In the genomic region with DNA sequence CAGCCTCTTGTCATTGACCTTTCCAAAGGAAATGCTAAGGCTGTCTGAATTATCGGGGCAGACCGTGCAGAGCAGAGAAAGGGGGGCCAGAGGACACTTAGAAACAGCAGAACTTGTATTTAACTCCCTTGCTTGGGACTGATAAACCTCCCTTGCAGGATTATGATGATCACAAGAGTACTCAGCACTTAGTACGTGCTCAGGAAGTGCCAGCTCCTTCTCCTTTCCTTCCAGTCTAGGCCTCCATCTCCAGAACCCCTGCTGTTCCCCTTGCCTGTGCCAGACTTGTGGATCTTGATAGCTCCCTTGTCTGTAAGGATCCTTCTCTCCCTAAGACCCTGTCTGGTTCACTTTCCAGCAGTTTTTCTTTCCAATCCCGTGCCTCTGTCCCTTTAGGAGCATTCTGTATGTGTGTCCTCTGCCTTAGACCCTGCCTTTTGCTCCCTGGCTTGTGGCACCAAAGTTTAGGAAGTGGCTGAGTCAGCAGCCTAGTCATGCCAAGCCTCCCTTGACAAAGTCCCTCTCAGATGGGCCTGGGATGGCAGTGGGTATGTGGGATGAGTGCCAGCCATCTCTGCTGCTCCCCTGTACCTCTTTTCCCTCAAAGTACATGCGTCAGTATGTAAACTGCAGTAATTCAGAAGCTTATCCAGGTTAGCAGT, we compare ENCODE assay signal across 8 cellular contexts. TPM values are rescaled to one million over a fixed set of nuclear protein-coding genes. Genes with fewer than 3 reads are reported as not detected.
A peak's percentile ranks its signal among the peaks of the same experiment; 100 is the strongest.
DNase-seq lines count a peak whose midpoint lies in the region; ATAC-seq and TF ChIP-seq lines count a peak whose summit lies in the region.

No MANE protein-coding gene starts in this region.

- H3K27me3 ChIP-seq in Panc1 (ENCODE audit: control insufficient read depth, insufficient read depth, low read length), result no peaks in the 10 kb centered on the region
- H3K27me3 ChIP-seq in effector memory CD4-positive, alpha-beta T cell (replicated peaks; ENCODE audit: control insufficient read depth, insufficient read depth, low read length, poor library complexity, severe bottlenecking), result no peaks in the 10 kb centered on the region
- H3K27me3 ChIP-seq in muscle layer of duodenum (ENCODE audit: low read depth, low read length), result no peaks in the 10 kb centered on the region

- H3K36me3 ChIP-seq in Panc1 (ENCODE audit: control insufficient read depth, insufficient read depth, low read length), result no peaks in the 10 kb centered on the region; the same call in 1 of the 2 replicates
- no peaks in the 10 kb centered on the region for H3K36me3 ChIP-seq in effector memory CD4-positive, alpha-beta T cell (ENCODE audit: control insufficient read depth, insufficient read depth, low read length)
- no peaks in the 10 kb centered on the region for H3K36me3 ChIP-seq in muscle layer of duodenum (ENCODE audit: control insufficient read depth in 1 of 2, insufficient read depth in 2 of 2, low read length in 2 of 2)

- peak overlapping the region; percentile 89 for H3K27ac ChIP-seq in Panc1 (ENCODE audit: low read length)
- H3K27ac ChIP-seq in effector memory CD4-positive, alpha-beta T cell (ENCODE audit: insufficient read depth, low read length, poor library complexity, severe bottlenecking), result no peak overlapping the region
- peak overlapping the region; percentile 31 for H3K27ac ChIP-seq in muscle layer of duodenum (ENCODE audit: low read length)

- peak overlapping the region; percentile 78 for H3K4me3 Mint-ChIP-seq in activated naive CD4-positive, alpha-beta T cell treated with anti-CD3 and anti-CD28 coated beads, Interleukin-2, amount 10 ng/mL, durations not matched to agents 7 days and 5 days

- intact Hi-C loops in Panc1 (cut with micrococcal nuclease; ENCODE audit: unreplicated experiment), result no loop called here

- POLR2A ChIA-PET in Panc1 (lab: Charles Lee) (no interaction called here), GM10248 (lab: Yijun Ruan, JAX) (no interaction called here)

- H3K27ac Mint-ChIP-seq in activated naive CD4-positive, alpha-beta T cell treated with anti-CD3 and anti-CD28 coated beads, Interleukin-2, amount 10 ng/mL, durations not matched to agents 7 days and 5 days, result no peak overlapping the region

- no peaks in the 10 kb centered on the region for H3K9me3 Mint-ChIP-seq in activated naive CD4-positive, alpha-beta T cell treated with anti-CD3 and anti-CD28 coated beads, Interleukin-2, amount 10 ng/mL, durations not matched to agents 7 days and 5 days

- H3K4me3 ChIP-seq in Panc1 (ENCODE audit: low read depth in 2 of 2, low read length in 2 of 2) (peak overlapping the region; percentile 76 to 87), muscle layer of duodenum (ENCODE audit: low read depth in 1 of 2, low read length in 2 of 2) (peak overlapping the region; percentile 72 to 75)
- peak overlapping the region; percentile 81 for H3K4me3 ChIP-seq in effector memory CD4-positive, alpha-beta T cell (ENCODE audit: insufficient read depth, low read depth, low read length, poor library complexity, severe bottlenecking)

- H3K9me3 ChIP-seq in Panc1 (ENCODE audit: control insufficient read depth, insufficient read depth, low read depth, low read length), result no peaks in the 10 kb centered on the region
- H3K9me3 ChIP-seq in effector memory CD4-positive, alpha-beta T cell (ENCODE audit: control insufficient read depth, low read length), result no peaks in the 10 kb centered on the region
- no peaks in the 10 kb centered on the region for H3K9me3 ChIP-seq in muscle layer of duodenum (ENCODE audit: control insufficient read depth in 1 of 2, low read length in 2 of 2)

- peaks cover 27% of the 10 kb centered on the region for H3K27me3 Mint-ChIP-seq in activated naive CD4-positive, alpha-beta T cell treated with anti-CD3 and anti-CD28 coated beads, Interleukin-2, amount 10 ng/mL, durations not matched to agents 7 days and 5 days

- H3K4me1 ChIP-seq in Panc1 (ENCODE audit: control insufficient read depth, insufficient read depth, low read length) (peaks cover 6% of the 10 kb centered on the region), muscle layer of duodenum (ENCODE audit: control insufficient read depth in 1 of 2, insufficient read depth in 2 of 2, low read length in 2 of 2) (peaks cover 4 to 8% of the 10 kb centered on the region in 2 donors)
- peaks cover 11% of the 10 kb centered on the region for H3K4me1 ChIP-seq in effector memory CD4-positive, alpha-beta T cell (ENCODE audit: control insufficient read depth, insufficient read depth, low read length, poor library complexity, severe bottlenecking)

- no peak for TF ChIP-seq CTCF in Panc1 (IDR thresholded peaks at IDR 0.05)
- TF ChIP-seq CTCF in GM10248 (IDR thresholded peaks at IDR 0.05; ENCODE audit: control extremely low read depth, extremely low read depth, low read depth, missing control alignments), result no peak

- H3K36me3 Mint-ChIP-seq in activated naive CD4-positive, alpha-beta T cell treated with anti-CD3 and anti-CD28 coated beads, Interleukin-2, amount 10 ng/mL, durations not matched to agents 7 days and 5 days, result no peaks in the 10 kb centered on the region

- in situ Hi-C loops in Panc1 (cut with HindIII; ENCODE audit: low pct_unique_long_range_greater_than_20kb, low sequenced_read_pairs), result no loop called here

- DNase-seq in activated naive CD4-positive, alpha-beta T cell treated with anti-CD3 and anti-CD28 coated beads, Interleukin-2, amount 10 ng/mL, durations not matched to agents 7 days and 5 days, result no peak
- no peak for DNase-seq in activated naive CD4-positive, alpha-beta T cell treated with Interleukin-2 at 50 U/mL for 16 hours
- DNase-seq in Panc1 (ENCODE audit: low read depth, low spot score) (no peak), NCI-H1092 treated with DMSO at 0.1 percent for 48 hours (lab: John Stamatoyannopoulos, UW) (no peak), GM10248 (ENCODE audit: extremely low spot score) (no peak)
- DNase-seq in effector memory CD4-positive, alpha-beta T cell, result no peak
- DNase-seq in activated effector memory CD4-positive, alpha-beta T cell treated with Interleukin-2 at 50 U/mL for 16 hours, result no peak

- H3K4me1 Mint-ChIP-seq in activated naive CD4-positive, alpha-beta T cell treated with anti-CD3 and anti-CD28 coated beads, Interleukin-2, amount 10 ng/mL, durations not matched to agents 7 days and 5 days, result peaks cover 22% of the 10 kb centered on the region

- BruUV-seq in Panc1 (replicated peaks; lab: Mats Ljungman, UMichigan), result no TSS peak

- CTCF ChIA-PET in activated naive CD4-positive, alpha-beta T cell treated with anti-CD3 and anti-CD28 coated beads, Interleukin-2, amount 10 ng/mL, durations not matched to agents 7 days and 5 days (lab: Charles Lee), result interaction anchor here (1.1 to 2.0 kb wide), 2 partner anchors 12 to 94 kb away, joined by 6 to 10 read pairs; no protein-coding TSS in a partner anchor
- CTCF ChIA-PET in Panc1 (lab: Charles Lee), result interaction anchor here (1.9 kb wide), 1 partner anchor 55 kb away, joined by 5 read pairs; no protein-coding TSS in a partner anchor
- CTCF ChIA-PET in GM10248 (lab: Yijun Ruan, JAX), result interaction anchor here (0.6 to 3.2 kb wide), 4 partner anchors 13 to 94 kb away, joined by 3 to 15 read pairs (median 6); no protein-coding TSS in a partner anchor

- peak; percentile 14 for ATAC-seq in Panc1

RNA-seq across cellular contexts. Expression of a gene that starts 0.8 kb away (rescaled TPM):
- 34.0 TPM for total RNA-seq in Panc1 (2021; ENCODE audit: unreplicated experiment)
- 30.5 TPM for polyA plus RNA-seq in Panc1 (2012; ENCODE audit: insufficient read length)
